ENCODE assay signal across 1 cellular context in the genomic region with DNA sequence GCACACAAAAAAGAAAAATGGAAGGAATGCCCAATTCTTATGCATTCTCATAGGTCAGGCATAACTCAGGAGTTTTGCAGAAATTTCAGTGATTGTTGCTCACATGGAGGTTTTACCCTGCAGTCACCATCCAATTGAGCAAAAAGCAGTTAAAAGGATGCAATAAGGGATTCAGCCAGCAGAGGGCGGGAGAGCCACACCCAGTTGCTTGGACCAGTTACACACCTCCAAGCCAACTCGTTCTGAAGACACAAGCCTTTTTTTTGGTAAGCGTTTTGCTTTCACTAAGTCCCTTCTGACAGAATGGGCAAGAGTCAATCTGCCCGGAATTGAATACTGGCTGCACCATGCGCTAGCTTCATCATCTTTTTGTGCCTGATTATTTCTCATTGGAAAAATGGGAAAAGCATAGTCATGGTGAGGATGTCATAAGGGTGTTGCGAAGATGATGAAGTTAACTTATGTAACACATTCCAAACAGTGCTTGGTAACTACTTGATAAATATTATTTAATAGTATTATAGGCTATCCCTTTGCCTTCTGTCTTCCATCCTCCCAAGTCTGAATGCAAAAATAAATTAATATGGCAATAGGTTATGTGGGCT.
TF ChIP-seq lines count a peak whose summit lies in the region.

No MANE protein-coding gene starts in this region.

TF ChIP-seq in H1, 55 proteins besides CTCF, POLR2A, EP300 and RAD21 (continued from another document):
- TF ChIP-seq, protein P1, sequence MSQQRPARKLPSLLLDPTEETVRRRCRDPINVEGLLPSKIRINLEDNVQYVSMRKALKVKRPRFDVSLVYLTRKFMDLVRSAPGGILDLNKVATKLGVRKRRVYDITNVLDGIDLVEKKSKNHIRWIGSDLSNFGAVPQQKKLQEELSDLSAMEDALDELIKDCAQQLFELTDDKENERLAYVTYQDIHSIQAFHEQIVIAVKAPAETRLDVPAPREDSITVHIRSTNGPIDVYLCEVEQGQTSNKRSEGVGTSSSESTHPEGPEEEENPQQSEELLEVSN (IDR thresholded peaks at IDR 0.05): no peak
- TF ChIP-seq SP1 (IDR thresholded peaks at IDR 0.05; ENCODE audit: low read depth, low read length) (no peak), SP2 (IDR thresholded peaks at IDR 0.05; ENCODE audit: low read length) (no peak), BCL11A (IDR thresholded peaks at IDR 0.05; ENCODE audit: low read depth in 2 of 2, low read length in 2 of 2) (no peak), SIN3A (conservative IDR thresholded peaks at IDR 0.05 in 1 of 2, IDR thresholded peaks at IDR 0.05 in 1 of 2; ENCODE audit: low read depth in 1 of 2, low read length in 2 of 2) (no peak), CTBP2 (IDR thresholded peaks at IDR 0.05; ENCODE audit: borderline replicate concordance, insufficient read depth, insufficient read length, low read length) (no peak), BACH1 (IDR thresholded peaks at IDR 0.05; ENCODE audit: low read length) (no peak), CBX8 (IDR thresholded peaks at IDR 0.05; ENCODE audit: borderline replicate concordance, low read depth, low read length) (no peak), KDM4A (IDR thresholded peaks at IDR 0.05; ENCODE audit: low read depth, low read length, severe bottlenecking) (no peak), RFX5 (IDR thresholded peaks at IDR 0.05; ENCODE audit: borderline replicate concordance, low read depth, low read length) (no peak), TBP (IDR thresholded peaks at IDR 0.05; ENCODE audit: low read depth, low read length) (no peak)
- TF ChIP-seq, protein P2, sequence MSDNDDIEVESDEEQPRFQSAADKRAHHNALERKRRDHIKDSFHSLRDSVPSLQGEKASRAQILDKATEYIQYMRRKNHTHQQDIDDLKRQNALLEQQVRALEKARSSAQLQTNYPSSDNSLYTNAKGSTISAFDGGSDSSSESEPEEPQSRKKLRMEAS (IDR thresholded peaks at IDR 0.05): no peak
